ENCODE assay signal across 15 cellular contexts in the genomic region with DNA sequence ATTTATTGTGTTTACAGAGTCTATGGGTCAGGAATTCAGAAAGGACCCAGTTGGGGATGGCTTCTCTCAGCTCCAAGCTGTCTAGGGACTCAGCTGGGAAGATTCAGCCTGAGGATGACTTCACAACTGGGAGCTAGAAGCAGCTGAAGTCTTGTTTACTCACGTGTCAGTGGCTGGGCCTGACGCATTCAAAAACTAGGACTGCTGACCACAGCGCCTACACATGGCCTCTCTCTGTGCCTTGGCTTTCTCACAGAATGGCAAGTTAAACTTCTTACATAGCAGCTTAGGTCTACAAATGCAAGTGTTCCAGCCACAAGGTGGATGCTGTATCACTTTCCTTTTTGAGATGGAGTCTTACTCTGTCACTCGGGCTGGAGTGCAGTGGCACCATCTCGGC. TPM values are rescaled to one million over a fixed set of nuclear protein-coding genes. Genes with fewer than 3 reads are reported as not detected.
DNase-seq lines count a peak whose midpoint lies in the region; ATAC-seq and TF ChIP-seq lines count a peak whose summit lies in the region.
"Had no signal": no experiment of that assay in that cellular context is flagged by ENCODE, and none has a peak within 500 bp of the region (broad histone marks: within the 10 kb centered on the region; RNA-seq: fewer than 3 reads in every experiment).

No MANE protein-coding gene starts in this region.

- H3K4me3 ChIP-seq in body of pancreas, result no peak overlapping the region
- H3K4me3 ChIP-seq in right atrium auricular region, result no peak overlapping the region
- no peak overlapping the region for H3K4me3 ChIP-seq in gastrocnemius medialis
- H3K4me3 ChIP-seq: esophagus squamous epithelium had no signal

- peak; percentile 43 for DNase-seq in GOT3 (lab: John Stamatoyannopoulos, UW)
- DNase-seq in body of pancreas, result peak in 3 of 4 donors; percentile 5 to 45 (median 16)
- no peak for DNase-seq in right atrium auricular region (ENCODE audit: low spot score)
- peak; percentile 58 to 68 for DNase-seq in gastrocnemius medialis
- DNase-seq in activated CD4-positive, alpha-beta T cell treated with anti-CD3 and anti-CD28 coated beads, Interleukin-2, amount 50 U/mL, for 4 hours, result no peak
- DNase-seq in NCI-H82 (lab: John Stamatoyannopoulos, UW), result no peak
- no peak for DNase-seq in stimulated activated naive CD4-positive, alpha-beta T cell treated with Interleukin-2 at 50 U/mL for 16 hours (lab: John Stamatoyannopoulos, UW)
- no peak for DNase-seq in NCI-H128 (lab: John Stamatoyannopoulos, UW; ENCODE audit: unreplicated experiment)
- DNase-seq: activated naive CD8-positive, alpha-beta T cell treated with anti-CD3 and anti-CD28 coated beads, Interleukin-2, amount 10 ng/mL, durations not matched to agents 7 days and 5 days; Caco-2; esophagus squamous epithelium; H7; NCI-H2029 treated with DMSO at 0.1 percent for 48 hours; stimulated activated CD4-positive, alpha-beta T cell treated with anti-CD3 and anti-CD28 coated beads, Interleukin-2, amount 100 ng/mL, for 48 hours had no signal

- peaks cover 8% of the 10 kb centered on the region for H3K4me1 ChIP-seq in body of pancreas
- H3K4me1 ChIP-seq in right atrium auricular region, result peaks cover 0 to 34% of the 10 kb centered on the region in 2 donors
- H3K4me1 ChIP-seq in gastrocnemius medialis, result peaks cover 39 to 43% of the 10 kb centered on the region in 2 donors

- 79 to 80% methylated on average over 5 of the region's 5 CpGs for WGBS in body of pancreas, 2 donors

- TF ChIP-seq CTCF in body of pancreas (IDR thresholded peaks at IDR 0.05), result no peak
- no peak for TF ChIP-seq CTCF in right atrium auricular region (IDR thresholded peaks at IDR 0.05)
- no peak for TF ChIP-seq CTCF in gastrocnemius medialis (IDR thresholded peaks at IDR 0.05 in 4 of 5, conservative IDR thresholded peaks at IDR 0.05 in 1 of 5)

- no peaks in the 10 kb centered on the region for H3K9me3 ChIP-seq in body of pancreas
- H3K9me3 ChIP-seq in right atrium auricular region, result no peaks in the 10 kb centered on the region
- no peaks in the 10 kb centered on the region for H3K9me3 ChIP-seq in gastrocnemius medialis
- H3K9me3 ChIP-seq: Caco-2, esophagus squamous epithelium had no signal

- ATAC-seq in body of pancreas (peak; percentile 27), gastrocnemius medialis (peak; percentile 84 to 95)

- H3K27me3 ChIP-seq in body of pancreas (no peaks in the 10 kb centered on the region), right atrium auricular region (no peaks in the 10 kb centered on the region), gastrocnemius medialis (no peaks in the 10 kb centered on the region)
- H3K27me3 ChIP-seq: esophagus squamous epithelium had no signal

- H3K27ac ChIP-seq in body of pancreas (no peak overlapping the region), right atrium auricular region (peak overlapping the region; percentile 77 to 90), gastrocnemius medialis (peak overlapping the region; percentile 79 to 82 (median 81))
- H3K27ac ChIP-seq: esophagus squamous epithelium, HL-60 had no signal

- H3K36me3 ChIP-seq in body of pancreas (replicated peaks in 1 of 2; ENCODE audit: insufficient read depth in 1 of 2, low read depth in 2 of 2) (no peaks in the 10 kb centered on the region), right atrium auricular region (no peaks in the 10 kb centered on the region), gastrocnemius medialis (no peaks in the 10 kb centered on the region)
- H3K36me3 ChIP-seq: esophagus squamous epithelium had no signal

- intact Hi-C loops in body of pancreas (cut with DNase I), result no loop called here
- intact Hi-C loops in gastrocnemius medialis (cut with DNase I; ENCODE audit: low total_unique reads), result loop anchor here (5.0 kb wide), 1 partner anchor 45 kb away; no protein-coding TSS in a partner anchor

- TF ChIP-seq POLR2A in body of pancreas (IDR thresholded peaks at IDR 0.05) (no peak), gastrocnemius medialis (IDR thresholded peaks at IDR 0.05) (peak in 1 of 2 donors; percentile 27)

- in situ Hi-C loops in gastrocnemius medialis (cut with MboI; ENCODE audit: low sequenced_read_pairs in 4 of 4), result no loop called here

RNA-seq across cellular contexts. Expression of gene PPP2CA, which starts 16.3 kb away (rescaled TPM):
- total RNA-seq in body of pancreas (100 to 1,000 TPM in 1 of 2 donors, 10 to 100 TPM in 1; 45.9 to 194 TPM), right atrium auricular region (100 to 1,000 TPM; 137 to 147 TPM), gastrocnemius medialis (100 to 1,000 TPM in 3 of 4 donors, 10 to 100 TPM in 1; 90.2 to 179 (median 155) TPM)

Comparison
In these comparisons a context has a peak if more than half of its experiments do, and no peak if none do; other contexts are left out.
1. DNase-seq: peak in GOT3 (single experiment), body of pancreas (3 of 4) and gastrocnemius medialis (2 of 2); none in right atrium auricular region (single experiment), activated CD4-positive, alpha-beta T cell treated with anti-CD3 and anti-CD28 coated beads, Interleukin-2, amount 50 U/mL, for 4 hours (0 of 2), NCI-H82 (single experiment), stimulated activated naive CD4-positive, alpha-beta T cell treated with Interleukin-2 at 50 U/mL for 16 hours (single experiment) and NCI-H128 (single experiment).
2. H3K27ac ChIP-seq: peak in right atrium auricular region (2 of 2) and gastrocnemius medialis (4 of 4); none in body of pancreas (0 of 4).